In genomic region chr5:150509992-150510391, GRCh38 we compare ENCODE assay signal across 14 cellular contexts. TPM values are rescaled to one million over a fixed set of nuclear protein-coding genes. Genes with fewer than 3 reads are reported as not detected.
A peak's percentile ranks its signal among the peaks of the same experiment; 100 is the strongest.
DNase-seq lines count a peak whose midpoint lies in the region; ATAC-seq and TF ChIP-seq lines count a peak whose summit lies in the region.
"Had no signal": no experiment of that assay in that cellular context is flagged by ENCODE, and none has a peak within 500 bp of the region (broad histone marks: within the 10 kb centered on the region; RNA-seq: fewer than 3 reads in every experiment).

No MANE protein-coding gene starts in this region.

- no peak for TF ChIP-seq CTCF in heart right ventricle (IDR thresholded peaks at IDR 0.05)
- TF ChIP-seq CTCF in parathyroid adenoma (IDR thresholded peaks at IDR 0.05), result no peak
- TF ChIP-seq CTCF in uterus (IDR thresholded peaks at IDR 0.05), result no peak

- H3K27me3 ChIP-seq in heart right ventricle (no peaks in the 10 kb centered on the region), iPS-20b (ENCODE audit: insufficient read depth, low read length) (no peaks in the 10 kb centered on the region), parathyroid adenoma (ENCODE audit: control insufficient read depth, insufficient read depth, low read length) (no peaks in the 10 kb centered on the region), uterus (no peaks in the 10 kb centered on the region)

- no peak for TF ChIP-seq POLR2A in uterus (IDR thresholded peaks at IDR 0.05)

- no peak overlapping the region for H3K4me3 ChIP-seq in heart right ventricle
- no peak overlapping the region for H3K4me3 ChIP-seq in iPS-20b (ENCODE audit: low read length)
- no peak overlapping the region for H3K4me3 ChIP-seq in parathyroid adenoma (ENCODE audit: low read depth, low read length)
- no peak overlapping the region for H3K4me3 ChIP-seq in uterus

- no peak for DNase-seq in heart right ventricle
- DNase-seq in cardiac septum (ENCODE audit: low spot score), result no peak
- DNase-seq in uterus, result no peak
- no peak for DNase-seq in SK-N-DZ (ENCODE audit: low spot score)
- no peak for DNase-seq in activated CD4-positive, alpha-beta T cell treated with anti-CD3 and anti-CD28 coated beads, Interleukin-2, amount 50 U/mL, for 48 hours
- DNase-seq in NCI-H2227 treated with DMSO at 0.1 percent for 48 hours (lab: John Stamatoyannopoulos, UW), result no peak
- DNase-seq: activated CD8-positive, alpha-beta memory T cell treated with anti-CD3 and anti-CD28 coated beads, Interleukin-2, amount 50 U/mL, for 4 hours; activated naive CD8-positive, alpha-beta T cell treated with anti-CD3 and anti-CD28 coated beads, Interleukin-2, amount 10 ng/mL, durations not matched to agents 7 days and 5 days; dermis blood vessel endothelial cell; foreskin melanocyte; KG1; NCI-H748 treated with DMSO at 0.1 percent for 48 hours had no signal

- intact Hi-C loops in heart right ventricle (cut with DNase I), result no loop called here
- intact Hi-C loops in cardiac septum (cut with DNase I), result no loop called here
- intact Hi-C loops in uterus (cut with DNase I; ENCODE audit: low total_unique reads), result no loop called here

- WGBS in heart right ventricle, 2 donors, result 82% methylated on average over 7 of the region's 7 CpGs

- H2AFZ ChIP-seq in parathyroid adenoma, result no peak overlapping the region

- H3K9ac ChIP-seq in iPS-20b (ENCODE audit: low read depth, low read length) (no peak overlapping the region), parathyroid adenoma (no peak overlapping the region)

- peaks cover 0 to 5% (median 0%) of the 10 kb centered on the region in 9 donors for H3K36me3 ChIP-seq in heart right ventricle
- no peaks in the 10 kb centered on the region for H3K36me3 ChIP-seq in iPS-20b (ENCODE audit: insufficient read depth, low read depth, low read length)
- no peaks in the 10 kb centered on the region for H3K36me3 ChIP-seq in parathyroid adenoma (ENCODE audit: control insufficient read depth, insufficient read depth, low read length)
- H3K36me3 ChIP-seq in uterus, result no peaks in the 10 kb centered on the region

- no peak for ATAC-seq in heart right ventricle

- H3K4me1 ChIP-seq in heart right ventricle (peaks cover 59 to 100% (median 99%) of the 10 kb centered on the region in 9 donors), iPS-20b (ENCODE audit: insufficient read depth, low read length) (peaks cover 34% of the 10 kb centered on the region), parathyroid adenoma (peaks cover 56% of the 10 kb centered on the region), uterus (peaks cover 5 to 36% of the 10 kb centered on the region in 2 donors)

- H3K79me2 ChIP-seq in parathyroid adenoma, result peaks cover 64% of the 10 kb centered on the region

- H3K9me3 ChIP-seq in heart right ventricle (no peaks in the 10 kb centered on the region), iPS-20b (ENCODE audit: insufficient read depth, low read depth, low read length) (no peaks in the 10 kb centered on the region), parathyroid adenoma (ENCODE audit: control insufficient read depth, low read length) (no peaks in the 10 kb centered on the region), uterus (no peaks in the 10 kb centered on the region)

- H3K4me2 ChIP-seq in parathyroid adenoma (ENCODE audit: low read length), result no peak overlapping the region

- peak overlapping the region in 6 of 10 donors; percentile 42 to 93 (median 85) for H3K27ac ChIP-seq in heart right ventricle
- H3K27ac ChIP-seq in iPS-20b (ENCODE audit: low read length), result peak overlapping the region; percentile 5
- peak overlapping the region; percentile 80 for H3K27ac ChIP-seq in parathyroid adenoma
- H3K27ac ChIP-seq in uterus, result peak overlapping the region; percentile 18 to 55

RNA-seq across cellular contexts. Expression of gene NDST1, which starts 2.1 kb away (rescaled TPM):
- 10 to 100 TPM; 50.3 to 86.1 (median 61.5) TPM for total RNA-seq in heart right ventricle
- 10 to 100 TPM; 14.8 to 15.9 TPM for polyA plus RNA-seq in heart right ventricle
- total RNA-seq in cardiac septum, result 67.6 TPM
- 10 to 100 TPM; 10.9 to 86.0 (median 42.5) TPM for total RNA-seq in uterus
- polyA plus RNA-seq in SK-N-DZ (2014; cell fraction: cytosol; rRNA removed), result 22.8 and 30.8 TPM in 2 replicates
- 25.2 and 37.7 TPM in 2 replicates for polyA plus RNA-seq in SK-N-DZ (2014; cell fraction: nucleus; rRNA removed)

Comparison
In these comparisons a context has a peak if more than half of its experiments do, and no peak if none do; other contexts are left out.
1. H3K27ac ChIP-seq: peak in every context shown above with its lines; median percentile 85 in heart right ventricle; 80 in parathyroid adenoma; 36 in uterus; 5 in iPS-20b.